1 cellular context compared by ENCODE assay signal in the genomic region with DNA sequence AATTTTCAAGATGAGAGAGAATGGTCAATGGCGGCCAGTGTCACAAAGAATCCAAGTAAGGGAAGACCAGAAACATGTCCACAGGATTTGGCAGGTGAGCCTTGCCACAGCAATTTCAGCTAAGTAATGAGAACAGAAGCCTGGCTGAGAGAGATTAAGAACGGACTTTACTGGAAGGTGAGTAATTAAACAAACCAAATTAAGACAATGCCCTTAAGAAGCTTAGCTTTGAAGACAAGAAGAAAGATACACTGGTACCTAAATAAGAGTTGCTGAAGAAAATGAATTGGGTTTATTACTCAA.
TF ChIP-seq lines count a peak whose summit lies in the region.

No MANE protein-coding gene starts in this region.

TF ChIP-seq in GM12878, 131 proteins besides CTCF, POLR2A, EP300 and RAD21:
- 0 out of 2 replicates have a peak, but pooled peaks have one; percentile 10 for TF ChIP-seq POLR2AphosphoS5 (IDR thresholded peaks at IDR 0.05; ENCODE audit: low read length)
- TF ChIP-seq WRNIP1 (IDR thresholded peaks at IDR 0.05; ENCODE audit: borderline replicate concordance, low read depth, low read length) = no peak
- TF ChIP-seq, protein P1, sequence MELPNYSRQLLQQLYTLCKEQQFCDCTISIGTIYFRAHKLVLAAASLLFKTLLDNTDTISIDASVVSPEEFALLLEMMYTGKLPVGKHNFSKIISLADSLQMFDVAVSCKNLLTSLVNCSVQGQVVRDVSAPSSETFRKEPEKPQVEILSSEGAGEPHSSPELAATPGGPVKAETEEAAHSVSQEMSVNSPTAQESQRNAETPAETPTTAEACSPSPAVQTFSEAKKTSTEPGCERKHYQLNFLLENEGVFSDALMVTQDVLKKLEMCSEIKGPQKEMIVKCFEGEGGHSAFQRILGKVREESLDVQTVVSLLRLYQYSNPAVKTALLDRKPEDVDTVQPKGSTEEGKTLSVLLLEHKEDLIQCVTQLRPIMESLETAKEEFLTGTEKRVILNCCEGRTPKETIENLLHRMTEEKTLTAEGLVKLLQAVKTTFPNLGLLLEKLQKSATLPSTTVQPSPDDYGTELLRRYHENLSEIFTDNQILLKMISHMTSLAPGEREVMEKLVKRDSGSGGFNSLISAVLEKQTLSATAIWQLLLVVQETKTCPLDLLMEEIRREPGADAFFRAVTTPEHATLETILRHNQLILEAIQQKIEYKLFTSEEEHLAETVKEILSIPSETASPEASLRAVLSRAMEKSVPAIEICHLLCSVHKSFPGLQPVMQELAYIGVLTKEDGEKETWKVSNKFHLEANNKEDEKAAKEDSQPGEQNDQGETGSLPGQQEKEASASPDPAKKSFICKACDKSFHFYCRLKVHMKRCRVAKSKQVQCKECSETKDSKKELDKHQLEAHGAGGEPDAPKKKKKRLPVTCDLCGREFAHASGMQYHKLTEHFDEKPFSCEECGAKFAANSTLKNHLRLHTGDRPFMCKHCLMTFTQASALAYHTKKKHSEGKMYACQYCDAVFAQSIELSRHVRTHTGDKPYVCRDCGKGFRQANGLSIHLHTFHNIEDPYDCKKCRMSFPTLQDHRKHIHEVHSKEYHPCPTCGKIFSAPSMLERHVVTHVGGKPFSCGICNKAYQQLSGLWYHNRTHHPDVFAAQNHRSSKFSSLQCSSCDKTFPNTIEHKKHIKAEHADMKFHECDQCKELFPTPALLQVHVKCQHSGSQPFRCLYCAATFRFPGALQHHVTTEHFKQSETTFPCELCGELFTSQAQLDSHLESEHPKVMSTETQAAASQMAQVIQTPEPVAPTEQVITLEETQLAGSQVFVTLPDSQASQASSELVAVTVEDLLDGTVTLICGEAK (IDR thresholded peaks at IDR 0.05; ENCODE audit: borderline replicate concordance) = peak; percentile 11; the same call in 1 of the 2 replicates
- TF ChIP-seq NBN (IDR thresholded peaks at IDR 0.05) = peak; percentile 14; the same call in 1 of the 2 replicates
- TF ChIP-seq ZNF207 (IDR thresholded peaks at IDR 0.05; ENCODE audit: borderline replicate concordance) = 0 out of 2 replicates have a peak, but pooled peaks have one; percentile 45
- no peak for TF ChIP-seq PAX5 (IDR thresholded peaks at IDR 0.05; ENCODE audit: borderline replicate concordance, low read depth, low read length)
- 0 out of 2 replicates have a peak, but pooled peaks have one; percentile 15 for TF ChIP-seq CHD2 (IDR thresholded peaks at IDR 0.05; ENCODE audit: borderline replicate concordance, low read depth, low read length)
- TF ChIP-seq TCF3 (IDR thresholded peaks at IDR 0.05; ENCODE audit: borderline replicate concordance, insufficient read depth, low read depth, low read length) = no peak
- peak; percentile 89 for TF ChIP-seq YY1 (IDR thresholded peaks at IDR 0.05; ENCODE audit: low read depth, low read length)
- TF ChIP-seq, protein P2, sequence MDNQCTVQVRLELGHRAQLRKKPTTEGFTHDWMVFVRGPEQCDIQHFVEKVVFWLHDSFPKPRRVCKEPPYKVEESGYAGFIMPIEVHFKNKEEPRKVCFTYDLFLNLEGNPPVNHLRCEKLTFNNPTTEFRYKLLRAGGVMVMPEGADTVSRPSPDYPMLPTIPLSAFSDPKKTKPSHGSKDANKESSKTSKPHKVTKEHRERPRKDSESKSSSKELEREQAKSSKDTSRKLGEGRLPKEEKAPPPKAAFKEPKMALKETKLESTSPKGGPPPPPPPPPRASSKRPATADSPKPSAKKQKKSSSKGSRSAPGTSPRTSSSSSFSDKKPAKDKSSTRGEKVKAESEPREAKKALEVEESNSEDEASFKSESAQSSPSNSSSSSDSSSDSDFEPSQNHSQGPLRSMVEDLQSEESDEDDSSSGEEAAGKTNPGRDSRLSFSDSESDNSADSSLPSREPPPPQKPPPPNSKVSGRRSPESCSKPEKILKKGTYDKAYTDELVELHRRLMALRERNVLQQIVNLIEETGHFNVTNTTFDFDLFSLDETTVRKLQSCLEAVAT (IDR thresholded peaks at IDR 0.05) = peak; percentile 83
- no peak for TF ChIP-seq MEF2A (IDR thresholded peaks at IDR 0.05; ENCODE audit: insufficient read depth, low read depth, low read length)
